8 cellular contexts compared by ENCODE assay signal in the genomic region with DNA sequence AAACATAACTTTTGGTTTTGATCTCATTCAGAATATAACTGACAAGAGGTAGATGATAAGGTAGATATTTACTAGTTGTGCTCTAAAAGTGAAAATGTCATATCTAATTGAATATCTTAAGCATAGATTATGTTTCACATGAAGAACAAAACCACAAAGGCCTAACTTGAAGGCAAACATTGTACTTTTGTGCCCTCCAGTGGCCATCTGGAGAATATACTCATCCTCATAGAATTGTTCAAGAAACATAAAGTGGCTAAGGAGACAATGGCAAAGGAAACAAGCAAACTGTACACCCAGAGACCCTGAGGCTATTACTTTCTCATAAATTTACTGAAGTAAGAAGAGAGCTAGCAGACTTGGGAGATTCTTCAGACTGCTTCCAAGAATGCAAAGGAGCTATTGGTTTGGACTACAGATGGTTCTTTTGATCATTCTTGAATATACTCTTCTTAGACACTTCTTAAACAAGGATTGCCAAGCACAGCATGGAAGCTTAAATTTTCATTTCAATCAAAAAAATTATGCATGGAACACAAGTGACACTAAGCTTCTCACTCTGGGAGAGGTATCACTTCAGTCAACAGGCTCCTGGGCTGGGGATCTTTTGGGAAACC.
A peak's percentile ranks its signal among the peaks of the same experiment; 100 is the strongest.
DNase-seq lines count a peak whose midpoint lies in the region; ATAC-seq lines count a peak whose summit lies in the region.

No MANE protein-coding gene starts in this region.

- peak; percentile 56 for DNase-seq in DMS153 (lab: John Stamatoyannopoulos, UW)
- peak; percentile 5 for DNase-seq in GM19238 (ENCODE audit: insufficient read length, low spot score)
- peak; percentile 26 to 56 for DNase-seq in NCI-H446 (lab: John Stamatoyannopoulos, UW)
- peak; percentile 19 to 20 for DNase-seq in activated T-cell treated with anti-CD3 and anti-CD28 coated beads, Interleukin-2, amount 50 U/mL, for 48 hours
- peak; percentile 36 for DNase-seq in germinal center (ENCODE audit: low spot score)
- DNase-seq in putamen (ENCODE audit: low spot score) = peak; percentile 50
- DNase-seq in NK-92 (lab: John Stamatoyannopoulos, UW; ENCODE audit: unreplicated experiment) = no peak

- peak; percentile 65 for ATAC-seq in HG03108 (IDR thresholded peaks at IDR 0.05; ENCODE audit: unreplicated experiment)
